ENCODE assay signal across 9 cellular contexts in the genomic region with DNA sequence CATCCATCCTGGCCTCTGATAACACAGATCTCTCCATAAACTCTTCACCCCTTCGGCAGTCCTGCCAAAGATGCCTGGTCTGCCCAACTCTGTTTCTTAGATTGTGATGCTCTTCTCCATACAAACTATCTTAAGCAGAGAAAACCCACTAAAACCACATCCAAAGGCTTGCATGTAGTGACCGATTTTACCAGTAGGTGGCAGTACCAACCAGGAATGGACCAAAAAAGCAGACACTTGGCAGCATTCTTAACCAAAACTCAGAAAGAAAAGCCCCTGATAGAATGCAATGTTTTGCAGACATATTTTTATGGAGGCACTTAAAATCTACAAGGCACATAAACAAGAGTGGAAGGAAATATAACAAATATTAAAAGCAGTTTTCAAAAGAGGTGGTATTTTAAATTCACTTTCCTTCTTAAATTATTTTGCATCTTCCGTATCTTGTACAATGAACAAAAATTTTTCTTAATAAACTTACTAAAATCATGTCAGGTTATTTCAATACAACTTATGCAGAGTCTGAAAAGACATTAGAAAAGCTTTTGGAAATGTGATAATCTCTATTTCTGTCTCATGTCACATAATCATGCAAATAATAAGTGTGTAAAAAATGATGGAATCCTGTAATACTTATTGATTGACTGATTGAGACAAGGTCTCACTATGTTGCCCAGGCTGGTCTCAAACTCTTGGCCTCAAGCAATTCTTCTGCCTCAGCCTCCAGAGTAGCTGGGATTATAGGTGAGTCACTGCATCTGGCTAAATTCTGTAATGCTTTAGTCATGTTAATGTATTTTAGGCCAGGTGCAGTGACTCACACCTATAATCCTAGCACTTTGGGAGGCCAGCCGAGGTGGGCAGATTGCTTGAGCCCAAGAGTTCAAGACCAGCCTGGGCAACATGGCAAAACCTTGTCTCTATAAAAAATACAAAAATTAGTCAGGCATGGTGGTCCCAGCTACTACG. TPM values are rescaled to one million over a fixed set of nuclear protein-coding genes. Genes with fewer than 3 reads are reported as not detected.
A peak's percentile ranks its signal among the peaks of the same experiment; 100 is the strongest.
DNase-seq lines count a peak whose midpoint lies in the region; ATAC-seq, FAIRE-seq and TF ChIP-seq lines count a peak whose summit lies in the region.
"Had no signal": no experiment of that assay in that cellular context is flagged by ENCODE, and none has a peak within 500 bp of the region (broad histone marks: within the 10 kb centered on the region; RNA-seq: fewer than 3 reads in every experiment).

No MANE protein-coding gene starts in this region.

- H3K27ac Mint-ChIP-seq in WTC11: no peak overlapping the region

- TF ChIP-seq CTCF in WTC11 (IDR thresholded peaks at IDR 0.05): peak; percentile 85
- TF ChIP-seq CTCF in mammary epithelial cell (conservative IDR thresholded peaks at IDR 0.05 in 1 of 2, IDR thresholded peaks at IDR 0.05 in 1 of 2; ENCODE audit: extremely low read depth in 1 of 2, insufficient read depth in 1 of 2, low read depth in 1 of 2, low read length in 2 of 2): peak; percentile 86 to 87
- peak; percentile 93 for TF ChIP-seq CTCF in kidney (IDR thresholded peaks at IDR 0.05; ENCODE audit: borderline replicate concordance, extremely low read depth, insufficient read depth)

- no peaks in the 10 kb centered on the region for H4K20me1 ChIP-seq in mammary epithelial cell (ENCODE audit: insufficient read depth, low read length)

- H3K4me3 ChIP-seq in mammary epithelial cell (replicated peaks in 1 of 3; ENCODE audit: insufficient read depth in 1 of 3, low read depth in 2 of 3, low read length in 3 of 3) (no peak overlapping the region), kidney (ENCODE audit: low read length in 2 of 2) (no peak overlapping the region)

- no peak overlapping the region for H3K9ac ChIP-seq in mammary epithelial cell (ENCODE audit: insufficient read depth, low read length)
- H3K9ac ChIP-seq in kidney (ENCODE audit: low read length in 2 of 2): no peak overlapping the region

- DNase-seq in DMS153 treated with DMSO at 0.1 percent for 48 hours (lab: John Stamatoyannopoulos, UW; ENCODE audit: unreplicated experiment): peak; percentile 13
- DNase-seq in DMS153 (lab: John Stamatoyannopoulos, UW): no peak
- DNase-seq in NCI-H146 treated with DMSO at 0.1 percent for 48 hours (lab: John Stamatoyannopoulos, UW; ENCODE audit: unreplicated experiment): peak; percentile 53
- DNase-seq in WTC11 (ENCODE audit: low spot score): peak; percentile 69
- DNase-seq in mammary epithelial cell: peak; percentile 84
- DNase-seq in kidney: no peak
- DNase-seq in stimulated activated CD4-positive, alpha-beta T cell treated with anti-CD3 and anti-CD28 coated beads, Interleukin-4, amount 100 ng/mL, for 1 hour: peak; percentile 52

- peaks cover 7% of the 10 kb centered on the region for H3K4me1 Mint-ChIP-seq in WTC11

- intact Hi-C loops in mammary epithelial cell (cut with micrococcal nuclease): loop anchor here (1.0 to 10.0 kb wide), 4 partner anchors 13 to 110 kb away; partner anchors contain the start of gene LRP11
- intact Hi-C loops in kidney (cut with DNase I): loop anchor here (5.0 kb wide), 1 partner anchor 93 kb away; no protein-coding TSS in a partner anchor

- no peaks in the 10 kb centered on the region for H3K27me3 Mint-ChIP-seq in WTC11 (ENCODE audit: low read depth)

- peaks cover 21% of the 10 kb centered on the region for H3K4me1 ChIP-seq in mammary epithelial cell (ENCODE audit: insufficient read depth, low read length)
- H3K4me1 ChIP-seq in kidney (ENCODE audit: control insufficient read depth in 1 of 2, insufficient read depth in 1 of 2, low read depth in 1 of 2, low read length in 2 of 2): no peaks in the 10 kb centered on the region

- ATAC-seq in WTC11 (peak; percentile 66), GM19397 (IDR thresholded peaks at IDR 0.05; ENCODE audit: unreplicated experiment) (no peak)
- ATAC-seq: left colon had no signal

- no TSS peak for BruUV-seq in mammary epithelial cell (replicated peaks; lab: Mats Ljungman, UMichigan)

- H3K36me3 ChIP-seq in mammary epithelial cell (ENCODE audit: insufficient read depth, low read length) (no peaks in the 10 kb centered on the region), kidney (ENCODE audit: control insufficient read depth in 1 of 2, insufficient read depth in 2 of 2, low read length in 2 of 2) (peaks cover 3 to 10% of the 10 kb centered on the region in 2 donors)

- WGBS in mammary epithelial cell (ENCODE audit: low coverage, missing lambda C conversion rate): 25% methylated on average over 4 of the region's 5 CpGs

- H3K79me2 ChIP-seq in mammary epithelial cell (ENCODE audit: insufficient read depth, low read length): no peaks in the 10 kb centered on the region

- dilution Hi-C loops in mammary epithelial cell (cut with HindIII; ENCODE audit: low sequenced_read_pairs): no loop called here

- CTCF ChIA-PET in WTC11 (lab: Charles Lee) (interaction anchor here (0.7 to 1.0 kb wide), 4 partner anchors 12 to 90 kb away, joined by 3 to 5 read pairs (median 3); no protein-coding TSS in a partner anchor), mammary epithelial cell (lab: Charles Lee; ENCODE audit: low non-redundant PET) (interaction anchor here (0.6 to 0.7 kb wide), 2 partner anchors 35 to 90 kb away, joined by 3 to 4 read pairs; no protein-coding TSS in a partner anchor)

- no peak overlapping the region for H3K4me2 ChIP-seq in mammary epithelial cell (ENCODE audit: insufficient read depth, low read depth, low read length)

- H3K4me3 Mint-ChIP-seq in WTC11: no peak overlapping the region

- H2AFZ ChIP-seq in mammary epithelial cell (ENCODE audit: low read depth, low read length): no peak overlapping the region

- FAIRE-seq in kidney (lab: Jason Lieb, UNC): no peak

- H3K36me3 Mint-ChIP-seq in WTC11: peaks cover 3% of the 10 kb centered on the region

- POLR2A ChIA-PET in WTC11 (lab: Charles Lee): no interaction called here

- H3K9me3 ChIP-seq in mammary epithelial cell (replicated peaks; ENCODE audit: insufficient read depth, low read length) (no peaks in the 10 kb centered on the region), kidney (ENCODE audit: control insufficient read depth in 1 of 2, low read length in 2 of 2) (no peaks in the 10 kb centered on the region)

- in situ Hi-C loops in mammary epithelial cell (cut with MboI; ENCODE audit: low sequenced_read_pairs in 2 of 2): loop anchor here in 1 of 2 donors (25.0 kb wide), 1 partner anchor 178 kb away; no protein-coding TSS in a partner anchor

- H3K9me3 Mint-ChIP-seq in WTC11: no peaks in the 10 kb centered on the region

- H3K27ac ChIP-seq in mammary epithelial cell (ENCODE audit: insufficient read depth, low read depth, low read length): peak overlapping the region; percentile 49
- no peak overlapping the region for H3K27ac ChIP-seq in kidney (ENCODE audit: low read depth in 2 of 2, low read length in 2 of 2)

- no peaks in the 10 kb centered on the region for H3K27me3 ChIP-seq in mammary epithelial cell (ENCODE audit: insufficient read depth, low read length)

TF ChIP-seq in WTC11, 78 proteins besides CTCF, POLR2A, EP300 and RAD21 (continues in another document):
- no peak for TF ChIP-seq MXD4 (CRISPR knock-in tag; IDR thresholded peaks at IDR 0.05; ENCODE audit: borderline replicate concordance)
- no peak for TF ChIP-seq TCF7 (CRISPR knock-in tag; IDR thresholded peaks at IDR 0.05; ENCODE audit: low read depth)
- TF ChIP-seq, protein P1, sequence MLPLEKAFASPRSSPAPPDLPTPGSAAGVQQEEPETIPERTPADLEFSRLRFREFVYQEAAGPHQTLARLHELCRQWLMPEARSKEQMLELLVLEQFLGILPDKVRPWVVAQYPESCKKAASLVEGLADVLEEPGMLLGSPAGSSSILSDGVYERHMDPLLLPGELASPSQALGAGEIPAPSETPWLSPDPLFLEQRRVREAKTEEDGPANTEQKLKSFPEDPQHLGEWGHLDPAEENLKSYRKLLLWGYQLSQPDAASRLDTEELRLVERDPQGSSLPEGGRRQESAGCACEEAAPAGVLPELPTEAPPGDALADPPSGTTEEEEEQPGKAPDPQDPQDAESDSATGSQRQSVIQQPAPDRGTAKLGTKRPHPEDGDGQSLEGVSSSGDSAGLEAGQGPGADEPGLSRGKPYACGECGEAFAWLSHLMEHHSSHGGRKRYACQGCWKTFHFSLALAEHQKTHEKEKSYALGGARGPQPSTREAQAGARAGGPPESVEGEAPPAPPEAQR (CRISPR knock-in tag; IDR thresholded peaks at IDR 0.05): no peak
- TF ChIP-seq GABPB1 (CRISPR knock-in tag; IDR thresholded peaks at IDR 0.05): no peak
- TF ChIP-seq PRRX2 (CRISPR knock-in tag; IDR thresholded peaks at IDR 0.05): no peak
- no peak for TF ChIP-seq ZNF396 (CRISPR knock-in tag; IDR thresholded peaks at IDR 0.05; ENCODE audit: borderline replicate concordance)
- no peak for TF ChIP-seq ZNF317 (CRISPR knock-in tag; IDR thresholded peaks at IDR 0.05; ENCODE audit: borderline replicate concordance, low read depth)
- TF ChIP-seq, protein P2, sequence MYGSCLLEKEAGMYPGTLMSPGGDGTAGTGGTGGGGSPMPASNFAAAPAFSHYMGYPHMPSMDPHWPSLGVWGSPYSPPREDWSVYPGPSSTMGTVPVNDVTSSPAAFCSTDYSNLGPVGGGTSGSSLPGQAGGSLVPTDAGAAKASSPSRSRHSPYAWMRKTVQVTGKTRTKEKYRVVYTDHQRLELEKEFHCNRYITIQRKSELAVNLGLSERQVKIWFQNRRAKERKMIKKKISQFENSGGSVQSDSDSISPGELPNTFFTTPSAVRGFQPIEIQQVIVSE (CRISPR knock-in tag; IDR thresholded peaks at IDR 0.05; ENCODE audit: borderline replicate concordance): no peak
- no peak for TF ChIP-seq ZBTB43 (CRISPR knock-in tag; IDR thresholded peaks at IDR 0.05)
- no peak for TF ChIP-seq OVOL2 (CRISPR knock-in tag; IDR thresholded peaks at IDR 0.05; ENCODE audit: borderline replicate concordance)
- no peak for TF ChIP-seq SMAD3 (CRISPR knock-in tag; IDR thresholded peaks at IDR 0.05; ENCODE audit: borderline replicate concordance)
- no peak for TF ChIP-seq NR3C1 (CRISPR knock-in tag; conservative IDR thresholded peaks at IDR 0.05; ENCODE audit: low read depth)
- no peak for TF ChIP-seq JAZF1 (CRISPR knock-in tag; IDR thresholded peaks at IDR 0.05)

RNA-seq across cellular contexts. Expression of gene LRP11, which starts 29.4 kb away (rescaled TPM):
- total RNA-seq in WTC11 (2021) (19.8 to 22.5 TPM (median 22.2 TPM) in 3 replicates), mammary epithelial cell (10 to 100 TPM; 67.5 to 71.3 TPM), kidney (34.0 TPM)
- polyA plus RNA-seq in mammary epithelial cell (35.9 TPM), kidney (ENCODE audit: insufficient read depth, low read depth, low replicate concordance) (22.1 TPM)
- 57.5 TPM for polyA minus RNA-seq in mammary epithelial cell

Comparison
In these comparisons a context has a peak if more than half of its experiments do, and no peak if none do; other contexts are left out.
1. DNase-seq: peak in DMS153 treated with DMSO at 0.1 percent for 48 hours (single experiment), NCI-H146 treated with DMSO at 0.1 percent for 48 hours (single experiment), WTC11 (single experiment), mammary epithelial cell (single experiment) and stimulated activated CD4-positive, alpha-beta T cell treated with anti-CD3 and anti-CD28 coated beads, Interleukin-4, amount 100 ng/mL, for 1 hour (single experiment); none in DMS153 (single experiment) and kidney (single experiment).
2. Peak in every context shown above with its lines, with median percentiles within 50 percentile points of each other: CTCF ChIP-seq.